ENCODE assay signal across 14 cellular contexts in genomic region chr18:10391506-10391905, GRCh38.
DNase-seq lines count a peak whose midpoint lies in the region; ATAC-seq, FAIRE-seq and TF ChIP-seq lines count a peak whose summit lies in the region.
"Had no signal": no experiment of that assay in that cellular context is flagged by ENCODE, and none has a peak within 500 bp of the region (broad histone marks: within the 10 kb centered on the region; RNA-seq: fewer than 3 reads in every experiment).

No MANE protein-coding gene starts in this region.

- H3K4me3 Mint-ChIP-seq in activated CD8-positive, alpha-beta memory T cell treated with anti-CD3 and anti-CD28 coated beads, Interleukin-2, amount 10 ng/mL, durations not matched to agents 7 days and 5 days: peak overlapping the region; percentile 61
- H3K4me3 Mint-ChIP-seq in stimulated activated naive CD8-positive, alpha-beta T cell treated with anti-CD3 and anti-CD28 coated beads, Interleukin-15, amount 100 ng/mL, for 72 hours: peak overlapping the region; percentile 25 to 60

- H3K36me3 Mint-ChIP-seq in activated CD8-positive, alpha-beta memory T cell treated with anti-CD3 and anti-CD28 coated beads, Interleukin-2, amount 10 ng/mL, durations not matched to agents 7 days and 5 days: no peaks in the 10 kb centered on the region
- H3K36me3 Mint-ChIP-seq: stimulated activated naive B cell treated with anti-CD40 and anti-IgM and Interleukin-4, amounts not matched to agents 10 μg/mL and 1 μg/mL and 100 μg/mL, for 72 hours had no signal

- no peak for FAIRE-seq in pancreas (lab: Jason Lieb, UNC)
- FAIRE-seq: A549 had no signal

- H3K4me3 ChIP-seq in pancreas (no peak overlapping the region), H7 (ENCODE audit: insufficient read depth, low read depth, low read length) (no peak overlapping the region)
- H3K4me3 ChIP-seq: A549 had no signal

- H3K27ac ChIP-seq in pancreas: no peak overlapping the region
- H3K27ac ChIP-seq: A549 had no signal

- ATAC-seq in activated CD8-positive, alpha-beta memory T cell treated with anti-CD3 and anti-CD28 coated beads, Interleukin-2, amount 10 ng/mL, durations not matched to agents 7 days and 5 days: peak; percentile 45
- ATAC-seq in GM21786 (IDR thresholded peaks at IDR 0.05; ENCODE audit: unreplicated experiment) (peak; percentile 71), HG03196 (IDR thresholded peaks at IDR 0.05; ENCODE audit: unreplicated experiment) (peak; percentile 60), pancreas (no peak)
- no peak for ATAC-seq in stimulated activated naive CD8-positive, alpha-beta T cell treated with anti-CD3 and anti-CD28 coated beads, Interleukin-15, amount 100 ng/mL, for 72 hours
- ATAC-seq: A549; activated CD4-positive, CD25-positive, alpha-beta regulatory T cell treated with anti-CD3 and anti-CD28 coated beads, Interleukin-2, amount 50 U/mL, for 24 hours had no signal

- no peak for DNase-seq in activated CD8-positive, alpha-beta memory T cell treated with anti-CD3 and anti-CD28 coated beads, Interleukin-2, amount 10 ng/mL, durations not matched to agents 7 days and 5 days
- DNase-seq in activated CD8-positive, alpha-beta memory T cell treated with anti-CD3 and anti-CD28 coated beads for 24 hours: no peak
- no peak for DNase-seq in stimulated activated naive CD8-positive, alpha-beta T cell treated with anti-CD3 and anti-CD28 coated beads, Interleukin-15, amount 100 ng/mL, for 72 hours
- DNase-seq in NCI-H446 treated with DMSO at 0.1 percent for 48 hours (lab: John Stamatoyannopoulos, UW) (no peak), pancreas (no peak), H7 (no peak)
- DNase-seq: mesendoderm; NCI-H524; stimulated activated CD4-positive, alpha-beta T cell treated with anti-CD3 and anti-CD28 coated beads, Interleukin-1b, Interleukin-23, amount 100 ng/mL, for 48 hours; stimulated activated naive B cell treated with anti-CD40 and anti-IgM and Interleukin-4, amounts not matched to agents 10 μg/mL and 1 μg/mL and 100 μg/mL, for 72 hours had no signal

- CTCF ChIA-PET in activated CD8-positive, alpha-beta memory T cell treated with anti-CD3 and anti-CD28 coated beads, Interleukin-2, amount 10 ng/mL, durations not matched to agents 7 days and 5 days (lab: Charles Lee): no interaction called here

- no peaks in the 10 kb centered on the region for H3K4me1 ChIP-seq in pancreas
- H3K4me1 ChIP-seq: A549 had no signal

- no peak for TF ChIP-seq CTCF in pancreas (IDR thresholded peaks at IDR 0.05)

- H3K9me3 Mint-ChIP-seq in activated CD8-positive, alpha-beta memory T cell treated with anti-CD3 and anti-CD28 coated beads, Interleukin-2, amount 10 ng/mL, durations not matched to agents 7 days and 5 days (ENCODE audit: low read depth): no peaks in the 10 kb centered on the region
- H3K9me3 Mint-ChIP-seq in stimulated activated naive CD8-positive, alpha-beta T cell treated with anti-CD3 and anti-CD28 coated beads, Interleukin-15, amount 100 ng/mL, for 72 hours: no peaks in the 10 kb centered on the region

- peaks cover 11% of the 10 kb centered on the region for H3K4me1 Mint-ChIP-seq in activated CD8-positive, alpha-beta memory T cell treated with anti-CD3 and anti-CD28 coated beads, Interleukin-2, amount 10 ng/mL, durations not matched to agents 7 days and 5 days
- H3K4me1 Mint-ChIP-seq in stimulated activated naive CD8-positive, alpha-beta T cell treated with anti-CD3 and anti-CD28 coated beads, Interleukin-15, amount 100 ng/mL, for 72 hours: peaks cover 23% of the 10 kb centered on the region

- H3K27me3 ChIP-seq in pancreas: no peaks in the 10 kb centered on the region
- H3K27me3 ChIP-seq in H7 (ENCODE audit: control insufficient read depth, insufficient read depth, low read length): no peaks in the 10 kb centered on the region

- peak overlapping the region; percentile 71 for H3K27ac Mint-ChIP-seq in activated CD8-positive, alpha-beta memory T cell treated with anti-CD3 and anti-CD28 coated beads, Interleukin-2, amount 10 ng/mL, durations not matched to agents 7 days and 5 days
- peak overlapping the region in 1 of 2 donors; percentile 82 for H3K27ac Mint-ChIP-seq in stimulated activated naive CD8-positive, alpha-beta T cell treated with anti-CD3 and anti-CD28 coated beads, Interleukin-15, amount 100 ng/mL, for 72 hours
- H3K27ac Mint-ChIP-seq: stimulated activated naive B cell treated with anti-CD40 and anti-IgM and Interleukin-4, amounts not matched to agents 10 μg/mL and 1 μg/mL and 100 μg/mL, for 72 hours had no signal

- peaks cover 57% of the 10 kb centered on the region for H3K27me3 Mint-ChIP-seq in activated CD8-positive, alpha-beta memory T cell treated with anti-CD3 and anti-CD28 coated beads, Interleukin-2, amount 10 ng/mL, durations not matched to agents 7 days and 5 days
- peaks cover 23% of the 10 kb centered on the region for H3K27me3 Mint-ChIP-seq in stimulated activated naive CD8-positive, alpha-beta T cell treated with anti-CD3 and anti-CD28 coated beads, Interleukin-15, amount 100 ng/mL, for 72 hours
- H3K27me3 Mint-ChIP-seq: stimulated activated naive B cell treated with anti-CD40 and anti-IgM and Interleukin-4, amounts not matched to agents 10 μg/mL and 1 μg/mL and 100 μg/mL, for 72 hours had no signal

- peaks cover 0 to 3% (median 0%) of the 10 kb centered on the region in 4 donors for H3K9me3 ChIP-seq in pancreas
- H3K9me3 ChIP-seq: A549 had no signal

- intact Hi-C loops in pancreas (cut with DNase I): no loop called here

- no peaks in the 10 kb centered on the region for H3K36me3 ChIP-seq in pancreas
- H3K36me3 ChIP-seq in H7 (replicated peaks; ENCODE audit: control insufficient read depth, insufficient read depth, low read length): no peaks in the 10 kb centered on the region

Comparison
In these comparisons a context has a peak if more than half of its experiments do, and no peak if none do; other contexts are left out.
1. ATAC-seq: peak in activated CD8-positive, alpha-beta memory T cell treated with anti-CD3 and anti-CD28 coated beads, Interleukin-2, amount 10 ng/mL, durations not matched to agents 7 days and 5 days (single experiment), GM21786 (single experiment) and HG03196 (single experiment); none in stimulated activated naive CD8-positive, alpha-beta T cell treated with anti-CD3 and anti-CD28 coated beads, Interleukin-15, amount 100 ng/mL, for 72 hours (single experiment) and pancreas (0 of 4).